ENCODE assay signal across 10 cellular contexts in the genomic region with DNA sequence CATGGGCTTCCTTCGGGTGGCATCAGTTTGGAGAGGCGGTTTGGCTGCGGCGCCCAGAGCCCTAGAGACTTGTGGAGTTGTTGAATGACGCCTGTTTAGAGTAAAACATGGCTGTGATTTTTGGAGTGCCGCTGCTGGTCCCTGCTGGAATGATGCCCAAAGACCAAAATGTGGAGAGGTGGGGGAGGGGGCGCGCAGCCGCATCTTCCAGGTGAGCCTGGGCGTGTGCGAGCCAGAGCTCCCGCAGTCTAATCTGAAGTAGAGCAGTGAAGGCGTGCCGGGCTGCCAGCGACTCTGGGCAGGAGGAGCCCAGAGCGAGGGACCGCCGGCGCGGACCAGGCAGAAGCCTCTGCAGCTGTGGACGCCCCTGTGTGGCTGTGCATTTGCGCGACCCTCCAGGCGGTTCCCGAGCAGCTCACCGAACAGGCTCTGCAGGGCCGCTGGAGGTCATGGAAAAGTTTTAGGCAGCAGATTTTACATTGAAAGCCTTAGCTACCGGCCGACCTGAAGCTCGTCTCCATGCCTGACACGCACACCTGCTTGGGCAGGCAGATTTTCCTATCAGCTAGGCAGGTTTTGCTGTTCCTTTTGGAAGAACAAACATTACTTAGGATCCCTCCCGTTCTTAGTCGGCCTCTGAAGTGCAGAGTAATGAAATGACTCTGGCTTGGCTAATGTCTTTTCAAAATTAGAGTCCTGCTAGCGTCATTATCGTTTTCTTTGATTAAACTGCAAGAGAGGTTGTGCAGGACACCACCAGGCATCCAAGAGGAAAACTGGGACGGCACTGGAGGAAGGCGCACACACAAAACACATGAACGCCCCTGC.
DNase-seq lines count a peak whose midpoint lies in the region; ATAC-seq, FAIRE-seq and TF ChIP-seq lines count a peak whose summit lies in the region.
"Had no signal": no experiment of that assay in that cellular context is flagged by ENCODE, and none has a peak within 500 bp of the region (broad histone marks: within the 10 kb centered on the region; RNA-seq: fewer than 3 reads in every experiment).

No MANE protein-coding gene starts in this region.

- 4% methylated on average over 14 of the region's 38 CpGs for WGBS in A549 (ENCODE audit: missing lambda C conversion rate)
- 30 to 31% methylated on average over 19 to 28 of the region's 38 CpGs for WGBS in esophagus squamous epithelium, 2 donors

- H3K4me3 ChIP-seq in A549: no peak overlapping the region; the same call in 2 of the 3 replicates
- peak overlapping the region; percentile 30 to 68 (median 52) for H3K4me3 ChIP-seq in esophagus squamous epithelium
- no peak overlapping the region for H3K4me3 ChIP-seq in HAP-1

- TF ChIP-seq RAD21 in A549 (conservative IDR thresholded peaks at IDR 0.05 in 1 of 2, IDR thresholded peaks at IDR 0.05 in 1 of 2): no peak

- H3K4me1 Mint-ChIP-seq in naive thymus-derived CD8-positive, alpha-beta T cell: peaks cover 3 to 10% (median 6%) of the 10 kb centered on the region in 4 donors

- peaks cover 29 to 51% (median 45%) of the 10 kb centered on the region in 5 donors for H3K27me3 Mint-ChIP-seq in naive thymus-derived CD8-positive, alpha-beta T cell

- TF ChIP-seq POLR2A in A549 (IDR thresholded peaks at IDR 0.05; ENCODE audit: low read length) (no peak), esophagus squamous epithelium (IDR thresholded peaks at IDR 0.05) (no peak), GM18505 (IDR thresholded peaks at IDR 0.05; ENCODE audit: borderline replicate concordance, extremely low read depth, insufficient read depth, insufficient read length) (no peak)

- in situ Hi-C loops in HAP-1 (cut with MboI; ENCODE audit: low sequenced_read_pairs): no loop called here

- POLR2A ChIA-PET in A549 (lab: Yijun Ruan, JAX): no interaction called here
- POLR2A ChIA-PET in naive thymus-derived CD8-positive, alpha-beta T cell (lab: Charles Lee): no interaction called here

- DNase-seq in A549 (ENCODE audit: low read depth in 1 of 2, low spot score in 1 of 2) (no peak), NCI-H2171 (lab: John Stamatoyannopoulos, UW) (peak; percentile 11), esophagus squamous epithelium (lab: John Stamatoyannopoulos, UW) (no peak), MV-4-11 (lab: John Stamatoyannopoulos, UW) (no peak), left colon (no peak), HAP-1 (ENCODE audit: low spot score in 2 of 2) (no peak)
- DNase-seq in naive thymus-derived CD8-positive, alpha-beta T cell: no peak
- DNase-seq: activated CD4-positive, alpha-beta T cell treated with anti-CD3 and anti-CD28 coated beads for 48 hours had no signal

- peak; percentile 61 to 69; a peak in 4 of 6 replicates for ATAC-seq in A549
- no peak for ATAC-seq in naive thymus-derived CD8-positive, alpha-beta T cell
- ATAC-seq in left colon: no peak
- ATAC-seq in GM18505 (IDR thresholded peaks at IDR 0.05; ENCODE audit: unreplicated experiment): no peak

- TF ChIP-seq CTCF in A549 (IDR thresholded peaks at IDR 0.05) (no peak), esophagus squamous epithelium (IDR thresholded peaks at IDR 0.05) (no peak)

- intact Hi-C loops in esophagus squamous epithelium (cut with DNase I): no loop called here
- intact Hi-C loops in left colon (cut with DNase I, micrococcal nuclease): no loop called here

- H3K27ac ChIP-seq in A549 (no peak overlapping the region), esophagus squamous epithelium (peak overlapping the region in 1 of 4 donors; percentile 49)

- CTCF ChIA-PET in A549 (lab: Yijun Ruan, JAX): no interaction called here

- no peak for TF ChIP-seq EP300 in A549 (IDR thresholded peaks at IDR 0.05)

- H3K36me3 ChIP-seq in esophagus squamous epithelium (no peaks in the 10 kb centered on the region), HAP-1 (replicated peaks) (no peaks in the 10 kb centered on the region)

- peaks cover 0 to 2% (median 0%) of the 10 kb centered on the region in 3 donors for H3K36me3 Mint-ChIP-seq in naive thymus-derived CD8-positive, alpha-beta T cell
- H3K36me3 Mint-ChIP-seq: stimulated activated effector memory CD8-positive, alpha-beta T cell treated with anti-CD3 and anti-CD28 coated beads, Interleukin-12 subunit alpha, Interleukin-12 subunit beta, amount 100 ng/mL, for 72 hours had no signal

- no peak for FAIRE-seq in A549 (lab: Jason Lieb, UNC)

- peak overlapping the region in 6 of 10 donors; percentile 9 to 53 (median 40) for H3K4me3 Mint-ChIP-seq in naive thymus-derived CD8-positive, alpha-beta T cell
- H3K4me3 Mint-ChIP-seq: stimulated activated effector memory CD8-positive, alpha-beta T cell treated with anti-CD3 and anti-CD28 coated beads, Interleukin-12 subunit alpha, Interleukin-12 subunit beta, amount 100 ng/mL, for 72 hours had no signal

- peak overlapping the region; percentile 86 for H3K4me2 ChIP-seq in A549

- H3K27me3 ChIP-seq in esophagus squamous epithelium (peaks cover 0 to 45% (median 0%) of the 10 kb centered on the region in 4 donors), HAP-1 (ENCODE audit: low read depth) (no peaks in the 10 kb centered on the region)

- no peaks in the 10 kb centered on the region for H3K9me3 Mint-ChIP-seq in naive thymus-derived CD8-positive, alpha-beta T cell
- H3K9me3 Mint-ChIP-seq: stimulated activated effector memory CD8-positive, alpha-beta T cell treated with anti-CD3 and anti-CD28 coated beads, Interleukin-12 subunit alpha, Interleukin-12 subunit beta, amount 100 ng/mL, for 72 hours had no signal

- H3K9me3 ChIP-seq in A549 (no peaks in the 10 kb centered on the region), esophagus squamous epithelium (no peaks in the 10 kb centered on the region), HAP-1 (no peaks in the 10 kb centered on the region)

- H3K4me1 ChIP-seq in A549 (peaks cover 12% of the 10 kb centered on the region; the same call in 1 of the 3 replicates), esophagus squamous epithelium (peaks cover 0 to 37% (median 19%) of the 10 kb centered on the region in 3 donors), HAP-1 (no peaks in the 10 kb centered on the region)

- H3K27ac Mint-ChIP-seq in naive thymus-derived CD8-positive, alpha-beta T cell: peak overlapping the region in 1 of 10 donors; percentile 25
- H3K27ac Mint-ChIP-seq: stimulated activated effector memory CD8-positive, alpha-beta T cell treated with anti-CD3 and anti-CD28 coated beads, Interleukin-12 subunit alpha, Interleukin-12 subunit beta, amount 100 ng/mL, for 72 hours had no signal

TF ChIP-seq in A549, 52 proteins besides CTCF, POLR2A, EP300 and RAD21:
- no peak for TF ChIP-seq HOXA7 (CRISPR knock-in tag; IDR thresholded peaks at IDR 0.05)
- TF ChIP-seq MYC (IDR thresholded peaks at IDR 0.05; ENCODE audit: borderline replicate concordance, low read length): no peak
- no peak for TF ChIP-seq RNF2 (IDR thresholded peaks at IDR 0.05; ENCODE audit: borderline replicate concordance, low read depth)
- TF ChIP-seq, protein P1, sequence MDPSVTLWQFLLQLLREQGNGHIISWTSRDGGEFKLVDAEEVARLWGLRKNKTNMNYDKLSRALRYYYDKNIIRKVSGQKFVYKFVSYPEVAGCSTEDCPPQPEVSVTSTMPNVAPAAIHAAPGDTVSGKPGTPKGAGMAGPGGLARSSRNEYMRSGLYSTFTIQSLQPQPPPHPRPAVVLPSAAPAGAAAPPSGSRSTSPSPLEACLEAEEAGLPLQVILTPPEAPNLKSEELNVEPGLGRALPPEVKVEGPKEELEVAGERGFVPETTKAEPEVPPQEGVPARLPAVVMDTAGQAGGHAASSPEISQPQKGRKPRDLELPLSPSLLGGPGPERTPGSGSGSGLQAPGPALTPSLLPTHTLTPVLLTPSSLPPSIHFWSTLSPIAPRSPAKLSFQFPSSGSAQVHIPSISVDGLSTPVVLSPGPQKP (IDR thresholded peaks at IDR 0.05; ENCODE audit: low read depth, low read length): no peak
- no peak for TF ChIP-seq JUN (IDR thresholded peaks at IDR 0.05)
- no peak for TF ChIP-seq FOXS1 (CRISPR knock-in tag; IDR thresholded peaks at IDR 0.05)
- no peak for TF ChIP-seq POLR2AphosphoS2 (conservative IDR thresholded peaks at IDR 0.05; ENCODE audit: low read length)
- no peak for TF ChIP-seq NR3C1 (IDR thresholded peaks at IDR 0.05)
- no peak for TF ChIP-seq HOXB5 (CRISPR knock-in tag; IDR thresholded peaks at IDR 0.05)
- TF ChIP-seq, protein P2, sequence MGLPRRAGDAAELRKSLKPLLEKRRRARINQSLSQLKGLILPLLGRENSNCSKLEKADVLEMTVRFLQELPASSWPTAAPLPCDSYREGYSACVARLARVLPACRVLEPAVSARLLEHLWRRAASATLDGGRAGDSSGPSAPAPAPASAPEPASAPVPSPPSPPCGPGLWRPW (IDR thresholded peaks at IDR 0.05): no peak
- TF ChIP-seq MAZ (IDR thresholded peaks at IDR 0.05; ENCODE audit: borderline replicate concordance, low read depth, low read length): no peak
- no peak for TF ChIP-seq NPAS2 (CRISPR knock-in tag; IDR thresholded peaks at IDR 0.05; ENCODE audit: borderline replicate concordance)
- TF ChIP-seq ZSCAN20 (CRISPR knock-in tag; IDR thresholded peaks at IDR 0.05): no peak
- TF ChIP-seq, protein P3, sequence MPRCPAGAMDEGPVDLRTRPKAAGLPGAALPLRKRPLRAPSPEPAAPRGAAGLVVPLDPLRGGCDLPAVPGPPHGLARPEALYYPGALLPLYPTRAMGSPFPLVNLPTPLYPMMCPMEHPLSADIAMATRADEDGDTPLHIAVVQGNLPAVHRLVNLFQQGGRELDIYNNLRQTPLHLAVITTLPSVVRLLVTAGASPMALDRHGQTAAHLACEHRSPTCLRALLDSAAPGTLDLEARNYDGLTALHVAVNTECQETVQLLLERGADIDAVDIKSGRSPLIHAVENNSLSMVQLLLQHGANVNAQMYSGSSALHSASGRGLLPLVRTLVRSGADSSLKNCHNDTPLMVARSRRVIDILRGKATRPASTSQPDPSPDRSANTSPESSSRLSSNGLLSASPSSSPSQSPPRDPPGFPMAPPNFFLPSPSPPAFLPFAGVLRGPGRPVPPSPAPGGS (IDR thresholded peaks at IDR 0.05): no peak
- no peak for TF ChIP-seq HDAC2 (IDR thresholded peaks at IDR 0.05)
- no peak for TF ChIP-seq ESRRA (IDR thresholded peaks at IDR 0.05; ENCODE audit: borderline replicate concordance, low read length)
- TF ChIP-seq KDM1A (IDR thresholded peaks at IDR 0.05; ENCODE audit: low read depth): no peak
- TF ChIP-seq CBX8 (IDR thresholded peaks at IDR 0.05): no peak

Comparison
In these comparisons a context has a peak if more than half of its experiments do, and no peak if none do; other contexts are left out.
1. ATAC-seq: peak in A549 (2 of 2); none in naive thymus-derived CD8-positive, alpha-beta T cell (0 of 2), left colon (single experiment) and GM18505 (single experiment).
2. H3K4me3 ChIP-seq: peak in esophagus squamous epithelium (4 of 4); none in A549 (single experiment) and HAP-1 (single experiment).